Comparison of ENCODE assay signal across 25 cellular contexts in the genomic region with DNA sequence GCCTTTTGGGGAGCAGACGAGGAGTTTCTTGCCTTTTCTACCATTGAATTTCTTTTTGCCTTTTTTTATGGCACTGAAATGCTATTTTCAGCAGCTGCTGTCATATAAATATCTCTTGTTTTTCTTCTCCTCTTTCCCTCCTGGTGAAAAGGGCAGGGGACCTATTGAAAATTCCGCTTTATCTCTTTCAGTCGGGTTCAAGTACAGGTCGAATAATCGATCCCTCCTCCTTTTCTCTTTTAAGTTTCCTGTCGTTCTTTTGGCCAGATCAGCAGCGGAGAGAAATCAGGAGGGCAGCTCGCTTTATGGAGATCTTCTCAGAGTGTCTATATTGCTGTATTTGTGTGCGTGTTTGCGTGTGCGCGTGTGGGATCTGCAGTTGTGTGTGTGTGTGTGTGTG.
"Had no signal": no experiment of that assay in that cellular context is flagged by ENCODE, and none has a peak within 500 bp of the region (broad histone marks: within the 10 kb centered on the region; RNA-seq: fewer than 3 reads in every experiment).

No MANE protein-coding gene starts in this region.

- H3K27ac Mint-ChIP-seq: activated CD4-positive, alpha-beta memory T cell treated with anti-CD3 and anti-CD28 coated beads for 36 hours; activated CD4-positive, alpha-beta T cell treated with anti-CD3 and anti-CD28 coated beads, Interleukin-2, amount 10 ng/mL, durations not matched to agents 24 days and 14 days; activated naive CD4-positive, alpha-beta T cell treated with anti-CD3 and anti-CD28 coated beads, Interleukin-2, amount 10 ng/mL, durations not matched to agents 7 days and 5 days; memory B cell; natural killer cell had no signal

- H3K4me3 Mint-ChIP-seq: activated CD4-positive, alpha-beta memory T cell treated with anti-CD3 and anti-CD28 coated beads for 36 hours; activated CD4-positive, alpha-beta T cell treated with anti-CD3 and anti-CD28 coated beads, Interleukin-2, amount 10 ng/mL, durations not matched to agents 24 days and 14 days; activated naive CD4-positive, alpha-beta T cell treated with anti-CD3 and anti-CD28 coated beads, Interleukin-2, amount 10 ng/mL, durations not matched to agents 7 days and 5 days; activated naive CD8-positive, alpha-beta T cell treated with anti-CD3 and anti-CD28 coated beads, Interleukin-2, amount 10 ng/mL, durations not matched to agents 7 days and 5 days; memory B cell had no signal

- DNase-seq: activated CD4-positive, alpha-beta memory T cell treated with anti-CD3 and anti-CD28 coated beads for 36 hours; activated CD4-positive, alpha-beta T cell treated with anti-CD3 and anti-CD28 coated beads, Interleukin-2, amount 10 ng/mL, durations not matched to agents 24 days and 14 days; activated CD4-positive, CD25-positive, alpha-beta regulatory T cell treated with anti-CD3 and anti-CD28 coated beads, Interleukin-2, amount 50 U/mL, for 72 hours; activated CD8-positive, alpha-beta memory T cell treated with anti-CD3 and anti-CD28 coated beads, Interleukin-2, amount 50 U/mL, for 4 hours; activated gamma-delta T cell; activated naive CD4-positive, alpha-beta T cell treated with anti-CD3 and anti-CD28 coated beads, Interleukin-2, amount 10 ng/mL, durations not matched to agents 7 days and 5 days; activated naive CD8-positive, alpha-beta T cell treated with anti-CD3 and anti-CD28 coated beads, Interleukin-2, amount 10 ng/mL, durations not matched to agents 7 days and 5 days; activated T-cell treated with anti-CD3 and anti-CD28 coated beads, Interleukin-2, amount 50 U/mL, for 1 hour; brain microvascular endothelial cell; cortex of kidney; effector memory CD8-positive, alpha-beta T cell; erythroblast; gastrocnemius medialis; hippocampal formation; left cardiac atrium; natural killer cell; ovary; psoas muscle; stimulated activated naive CD4-positive, alpha-beta T cell; T-helper 2 cell; tibial artery had no signal

- H3K4me3 ChIP-seq: ascending aorta, gastrocnemius medialis, ovary, psoas muscle, right atrium auricular region, suprapubic skin, tibial artery had no signal

- H3K36me3 Mint-ChIP-seq: activated CD4-positive, alpha-beta memory T cell treated with anti-CD3 and anti-CD28 coated beads for 36 hours; activated naive CD4-positive, alpha-beta T cell treated with anti-CD3 and anti-CD28 coated beads, Interleukin-2, amount 10 ng/mL, durations not matched to agents 7 days and 5 days; activated naive CD8-positive, alpha-beta T cell treated with anti-CD3 and anti-CD28 coated beads, Interleukin-2, amount 10 ng/mL, durations not matched to agents 7 days and 5 days; memory B cell; natural killer cell had no signal

- ATAC-seq: effector memory CD8-positive, alpha-beta T cell; gastrocnemius medialis; left cardiac atrium; natural killer cell; psoas muscle had no signal

- H3K9me3 Mint-ChIP-seq: activated CD4-positive, alpha-beta memory T cell treated with anti-CD3 and anti-CD28 coated beads for 36 hours; activated CD4-positive, alpha-beta T cell treated with anti-CD3 and anti-CD28 coated beads, Interleukin-2, amount 10 ng/mL, durations not matched to agents 24 days and 14 days; activated naive CD4-positive, alpha-beta T cell treated with anti-CD3 and anti-CD28 coated beads, Interleukin-2, amount 10 ng/mL, durations not matched to agents 7 days and 5 days; activated naive CD8-positive, alpha-beta T cell treated with anti-CD3 and anti-CD28 coated beads, Interleukin-2, amount 10 ng/mL, durations not matched to agents 7 days and 5 days; effector memory CD8-positive, alpha-beta T cell; memory B cell; natural killer cell had no signal

- H3K27ac ChIP-seq: ascending aorta, brain microvascular endothelial cell, ovary, suprapubic skin, tibial artery had no signal
